ENCODE assay signal across 8 cellular contexts in genomic region chr19:33376423-33376822, GRCh38. TPM values are rescaled to one million over a fixed set of nuclear protein-coding genes. Genes with fewer than 3 reads are reported as not detected.
DNase-seq lines count a peak whose midpoint lies in the region; TF ChIP-seq lines count a peak whose summit lies in the region.

No MANE protein-coding gene starts in this region.

- CTCF ChIA-PET in CD8-positive, alpha-beta memory T cell (lab: Charles Lee) = no interaction called here

- H3K27me3 ChIP-seq in colonic mucosa (no peaks in the 10 kb centered on the region), mucosa of stomach (ENCODE audit: control insufficient read depth, insufficient read depth, low read length) (no peaks in the 10 kb centered on the region)
- H3K27me3 ChIP-seq in CD8-positive, alpha-beta memory T cell (ENCODE audit: insufficient read depth, low read length, poor library complexity, severe bottlenecking) = no peaks in the 10 kb centered on the region

- no peaks in the 10 kb centered on the region for H3K27me3 Mint-ChIP-seq in CD8-positive, alpha-beta memory T cell
- no peaks in the 10 kb centered on the region for H3K27me3 Mint-ChIP-seq in T-helper 2 cell treated with Interferon-gamma antibody and Interleukin-4, amounts not matched to agents 5 μg/mL and 100 μg/mL, for 36 hours (ENCODE audit: low read depth)

- intact Hi-C loops in colonic mucosa (cut with DNase I) = no loop called here

- POLR2A ChIA-PET in CD8-positive, alpha-beta memory T cell (lab: Charles Lee) = no interaction called here

- peak overlapping the region; percentile 80 for H3K27ac ChIP-seq in colonic mucosa
- no peak overlapping the region for H3K27ac ChIP-seq in CD8-positive, alpha-beta memory T cell (ENCODE audit: low read depth, low read length)

- H3K4me3 ChIP-seq in colonic mucosa = no peak overlapping the region
- no peak overlapping the region for H3K4me3 ChIP-seq in mucosa of stomach (ENCODE audit: low read length)
- no peak overlapping the region for H3K4me3 ChIP-seq in CD8-positive, alpha-beta memory T cell (ENCODE audit: low read length)

- H3K9ac ChIP-seq in colonic mucosa (ENCODE audit: low read depth in 2 of 2, low read length in 2 of 2) (peak overlapping the region in 1 of 2 donors; percentile 9), mucosa of stomach (ENCODE audit: low read length) (peak overlapping the region; percentile 1)

- H3K4me1 ChIP-seq in colonic mucosa (peaks cover 9% of the 10 kb centered on the region), mucosa of stomach (ENCODE audit: control insufficient read depth, insufficient read depth, low read length) (peaks cover 30% of the 10 kb centered on the region)
- H3K4me1 ChIP-seq in CD8-positive, alpha-beta memory T cell (ENCODE audit: insufficient read depth, low read length) = peaks cover 17% of the 10 kb centered on the region

- H3K27ac Mint-ChIP-seq in CD8-positive, alpha-beta memory T cell = peak overlapping the region in 2 of 8 donors; percentile 35 to 89
- H3K27ac Mint-ChIP-seq in T-helper 2 cell treated with Interferon-gamma antibody and Interleukin-4, amounts not matched to agents 5 μg/mL and 100 μg/mL, for 36 hours = no peak overlapping the region

- TF ChIP-seq CTCF in colonic mucosa (IDR thresholded peaks at IDR 0.05) = no peak

- H3K9me3 Mint-ChIP-seq in CD8-positive, alpha-beta memory T cell = no peaks in the 10 kb centered on the region
- no peaks in the 10 kb centered on the region for H3K9me3 Mint-ChIP-seq in T-helper 2 cell treated with Interferon-gamma antibody and Interleukin-4, amounts not matched to agents 5 μg/mL and 100 μg/mL, for 36 hours

- H3K9me3 ChIP-seq in colonic mucosa (no peaks in the 10 kb centered on the region), mucosa of stomach (ENCODE audit: control insufficient read depth, low read length) (no peaks in the 10 kb centered on the region)
- no peaks in the 10 kb centered on the region for H3K9me3 ChIP-seq in CD8-positive, alpha-beta memory T cell (ENCODE audit: low read length)

- peaks cover 50 to 73% (median 68%) of the 10 kb centered on the region in 3 donors for H3K4me1 Mint-ChIP-seq in CD8-positive, alpha-beta memory T cell
- peaks cover 36% of the 10 kb centered on the region for H3K4me1 Mint-ChIP-seq in T-helper 2 cell treated with Interferon-gamma antibody and Interleukin-4, amounts not matched to agents 5 μg/mL and 100 μg/mL, for 36 hours (ENCODE audit: low read depth)

- H3K36me3 Mint-ChIP-seq in CD8-positive, alpha-beta memory T cell = peaks cover 0 to 29% (median 2%) of the 10 kb centered on the region in 3 donors
- H3K36me3 Mint-ChIP-seq in T-helper 2 cell treated with Interferon-gamma antibody and Interleukin-4, amounts not matched to agents 5 μg/mL and 100 μg/mL, for 36 hours (ENCODE audit: low read depth) = peaks cover 33% of the 10 kb centered on the region

- H3K4me3 Mint-ChIP-seq in CD8-positive, alpha-beta memory T cell = peak overlapping the region in 2 of 7 donors; percentile 88 to 89
- H3K4me3 Mint-ChIP-seq in T-helper 2 cell treated with Interferon-gamma antibody and Interleukin-4, amounts not matched to agents 5 μg/mL and 100 μg/mL, for 36 hours = no peak overlapping the region

- DNase-seq in A172 (ENCODE audit: low spot score) = peak; percentile 85
- peak; percentile 70 for DNase-seq in LHCN-M2 (ENCODE audit: low read depth)
- DNase-seq in colonic mucosa = peak; percentile 95
- DNase-seq in CD8-positive, alpha-beta memory T cell = no peak
- DNase-seq in SIG-M5 (lab: John Stamatoyannopoulos, UW) = no peak
- DNase-seq in T-helper 2 cell treated with Interferon-gamma antibody and Interleukin-4, amounts not matched to agents 5 μg/mL and 100 μg/mL, for 36 hours (ENCODE audit: low spot score) = no peak
- DNase-seq in activated CD4-positive, alpha-beta T cell treated with anti-CD3 and anti-CD28 coated beads, Interleukin-2, amount 50 U/mL, for 48 hours = no peak

- H3K36me3 ChIP-seq in colonic mucosa = no peaks in the 10 kb centered on the region
- H3K36me3 ChIP-seq in mucosa of stomach (ENCODE audit: control insufficient read depth, insufficient read depth, low read length) = no peaks in the 10 kb centered on the region
- no peaks in the 10 kb centered on the region for H3K36me3 ChIP-seq in CD8-positive, alpha-beta memory T cell (ENCODE audit: insufficient read depth, low read length)

RNA-seq across cellular contexts. Expression of gene CEBPG, which starts 2.9 kb away (rescaled TPM):
- total RNA-seq in A172 (2014; rRNA removed; shearing (Covaris generic)) = 31.6 and 33.1 TPM in 2 replicates
- total RNA-seq in LHCN-M2 (2014; rRNA removed) = 17.3 TPM in 2 replicates
- polyA plus RNA-seq in LHCN-M2 (2012) = 4.9 TPM
- 10 to 100 TPM; 62.1 to 72.3 TPM for total RNA-seq in colonic mucosa
- 10 to 100 TPM; 27.8 to 27.9 TPM for total RNA-seq in CD8-positive, alpha-beta memory T cell
- polyA plus RNA-seq in CD8-positive, alpha-beta memory T cell = 12.3 TPM

Comparison
In these comparisons a context has a peak if more than half of its experiments do, and no peak if none do; other contexts are left out.
1. DNase-seq: peak in A172 (single experiment), LHCN-M2 (single experiment) and colonic mucosa (single experiment); none in CD8-positive, alpha-beta memory T cell (0 of 5), SIG-M5 (single experiment), T-helper 2 cell treated with Interferon-gamma antibody and Interleukin-4, amounts not matched to agents 5 μg/mL and 100 μg/mL, for 36 hours (single experiment) and activated CD4-positive, alpha-beta T cell treated with anti-CD3 and anti-CD28 coated beads, Interleukin-2, amount 50 U/mL, for 48 hours (0 of 2).